In the genomic region with DNA sequence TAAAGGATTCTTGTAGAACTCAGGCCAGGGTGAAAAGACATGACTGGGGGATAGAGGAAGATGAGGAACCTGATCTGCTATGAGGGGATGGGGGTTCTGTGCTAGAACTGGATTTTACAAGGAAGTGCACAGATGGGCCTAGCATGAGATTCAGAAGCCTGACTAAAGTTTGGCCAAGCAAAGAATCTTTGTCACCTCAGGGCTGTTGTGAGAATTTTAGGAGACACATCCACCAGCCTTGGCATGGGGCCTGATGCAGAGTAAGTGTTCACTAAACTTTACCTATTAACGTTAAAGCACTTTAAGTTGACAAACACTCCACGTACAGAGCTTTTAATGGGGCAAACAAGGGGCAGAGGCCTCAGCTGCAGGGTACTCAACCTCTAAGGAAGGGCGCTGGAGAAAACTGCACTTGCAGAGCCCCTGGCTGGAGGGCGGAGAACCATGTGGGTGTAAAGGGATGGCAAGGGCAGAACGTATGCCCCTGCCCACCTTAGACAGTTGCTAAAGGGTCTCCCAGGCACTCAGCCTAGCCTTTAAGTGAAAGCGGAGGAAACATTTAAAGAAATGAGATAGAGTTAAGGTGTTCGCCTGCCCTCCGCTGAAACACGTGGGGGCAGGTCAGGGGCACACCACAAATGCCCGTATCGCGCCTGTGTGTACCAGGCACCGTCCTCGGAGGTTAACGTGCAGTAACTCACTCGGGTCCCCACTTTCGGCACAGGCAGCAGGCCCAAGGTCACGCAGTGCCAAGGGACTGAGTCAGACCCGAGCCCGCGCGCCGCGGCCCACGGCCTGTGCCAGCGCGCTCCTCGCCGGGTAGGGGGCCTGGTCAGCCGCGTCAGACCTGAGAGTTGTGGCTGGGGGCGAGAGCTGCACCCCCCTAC, we compare ENCODE assay signal across 8 cellular contexts. TPM values are rescaled to one million over a fixed set of nuclear protein-coding genes. Genes with fewer than 3 reads are reported as not detected.
DNase-seq lines count a peak whose midpoint lies in the region; ATAC-seq and TF ChIP-seq lines count a peak whose summit lies in the region.

No MANE protein-coding gene starts in this region.

- peaks cover 32% of the 10 kb centered on the region for H3K36me3 Mint-ChIP-seq in activated naive CD4-positive, alpha-beta T cell treated with anti-CD3 and anti-CD28 coated beads, Interleukin-2, amount 10 ng/mL, durations not matched to agents 7 days and 5 days

- H3K27ac Mint-ChIP-seq in activated naive CD4-positive, alpha-beta T cell treated with anti-CD3 and anti-CD28 coated beads, Interleukin-2, amount 10 ng/mL, durations not matched to agents 7 days and 5 days: peak overlapping the region; percentile 73

- peaks cover 34% of the 10 kb centered on the region for H3K79me2 ChIP-seq in DOHH2 (ENCODE audit: control insufficient read depth, low read length)

- no peak overlapping the region for H3K27ac ChIP-seq in DOHH2 (ENCODE audit: low read depth, low read length)
- H3K27ac ChIP-seq in left ventricle myocardium inferior (replicated peaks): peak overlapping the region; percentile 93
- peak overlapping the region; percentile 82 to 93 (median 88) for H3K27ac ChIP-seq in sigmoid colon

- H3F3A ChIP-seq in DOHH2 (ENCODE audit: control insufficient read depth, insufficient read depth): peaks cover 3% of the 10 kb centered on the region; the same call in 1 of the 2 replicates

- H3K4me3 ChIP-seq in DOHH2 (ENCODE audit: low read length): peak overlapping the region; percentile 74
- peak overlapping the region; percentile 86 for H3K4me3 ChIP-seq in left ventricle myocardium inferior
- H3K4me3 ChIP-seq in sigmoid colon: peak overlapping the region; percentile 25 to 81 (median 70)

- H3K9me3 Mint-ChIP-seq in activated naive CD4-positive, alpha-beta T cell treated with anti-CD3 and anti-CD28 coated beads, Interleukin-2, amount 10 ng/mL, durations not matched to agents 7 days and 5 days: no peaks in the 10 kb centered on the region

- DNase-seq in activated naive CD4-positive, alpha-beta T cell treated with anti-CD3 and anti-CD28 coated beads, Interleukin-2, amount 10 ng/mL, durations not matched to agents 7 days and 5 days: no peak
- DNase-seq in left ventricle myocardium inferior: no peak
- DNase-seq in sigmoid colon: peak; percentile 79
- DNase-seq in activated effector memory CD4-positive, alpha-beta T cell treated with anti-CD3 and anti-CD28 coated beads, Interleukin-2, amount 50 U/mL, for 16 hours: no peak
- DNase-seq in NCI-H2171 treated with DMSO at 0.1 percent for 48 hours (lab: John Stamatoyannopoulos, UW): no peak
- DNase-seq in NCI-H524 (lab: John Stamatoyannopoulos, UW): no peak

- ATAC-seq in HG02943 (IDR thresholded peaks at IDR 0.05; ENCODE audit: low read depth, unreplicated experiment): peak; percentile 10

- H3K4me3 Mint-ChIP-seq in activated naive CD4-positive, alpha-beta T cell treated with anti-CD3 and anti-CD28 coated beads, Interleukin-2, amount 10 ng/mL, durations not matched to agents 7 days and 5 days: peak overlapping the region; percentile 78

- H3K4me2 ChIP-seq in DOHH2 (ENCODE audit: low read length): peak overlapping the region; percentile 83

- no peaks in the 10 kb centered on the region for H3K9me2 ChIP-seq in DOHH2 (replicated peaks; ENCODE audit: control insufficient read depth, low read length)

- H3K27me3 Mint-ChIP-seq in activated naive CD4-positive, alpha-beta T cell treated with anti-CD3 and anti-CD28 coated beads, Interleukin-2, amount 10 ng/mL, durations not matched to agents 7 days and 5 days: peaks cover 13% of the 10 kb centered on the region

- intact Hi-C loops in left ventricle myocardium inferior (cut with micrococcal nuclease): no loop called here
- intact Hi-C loops in sigmoid colon (cut with DNase I): loop anchor here (2.0 to 10.0 kb wide), 5 partner anchors 58 to 428 kb away; a partner anchor contains a TSS

- no peaks in the 10 kb centered on the region for H3K27me3 ChIP-seq in DOHH2 (ENCODE audit: control insufficient read depth, low read length)
- H3K27me3 ChIP-seq in left ventricle myocardium inferior (ENCODE audit: low read depth): no peaks in the 10 kb centered on the region
- no peaks in the 10 kb centered on the region for H3K27me3 ChIP-seq in sigmoid colon

- no peak for TF ChIP-seq EP300 in sigmoid colon (IDR thresholded peaks at IDR 0.05)

- no peaks in the 10 kb centered on the region for H3K9me3 ChIP-seq in DOHH2 (ENCODE audit: control insufficient read depth, insufficient read depth, low read length)
- no peaks in the 10 kb centered on the region for H3K9me3 ChIP-seq in left ventricle myocardium inferior (replicated peaks)
- H3K9me3 ChIP-seq in sigmoid colon: no peaks in the 10 kb centered on the region

- TF ChIP-seq CTCF in DOHH2 (IDR thresholded peaks at IDR 0.05; ENCODE audit: low read depth, low read length, poor library complexity, severe bottlenecking): no peak
- TF ChIP-seq CTCF in left ventricle myocardium inferior (IDR thresholded peaks at IDR 0.05; ENCODE audit: borderline replicate concordance): no peak
- TF ChIP-seq CTCF in sigmoid colon (IDR thresholded peaks at IDR 0.05): no peak

- H3K36me3 ChIP-seq in DOHH2 (ENCODE audit: control insufficient read depth, low read length) (peaks cover 30% of the 10 kb centered on the region), left ventricle myocardium inferior (no peaks in the 10 kb centered on the region), sigmoid colon (no peaks in the 10 kb centered on the region)

- H3K4me1 Mint-ChIP-seq in activated naive CD4-positive, alpha-beta T cell treated with anti-CD3 and anti-CD28 coated beads, Interleukin-2, amount 10 ng/mL, durations not matched to agents 7 days and 5 days: peaks cover 39% of the 10 kb centered on the region

- peaks cover 21% of the 10 kb centered on the region for H4K20me1 ChIP-seq in DOHH2 (ENCODE audit: control insufficient read depth, insufficient read depth, low read depth, low read length)

- 46 to 53% methylated on average over 32 of the region's 32 CpGs for WGBS in sigmoid colon, 2 donors

- H3K4me1 ChIP-seq in DOHH2 (ENCODE audit: control insufficient read depth, low read length) (peaks cover 29% of the 10 kb centered on the region), left ventricle myocardium inferior (peaks cover 39% of the 10 kb centered on the region), sigmoid colon (peaks cover 0 to 37% (median 35%) of the 10 kb centered on the region in 4 donors)

- CTCF ChIA-PET in activated naive CD4-positive, alpha-beta T cell treated with anti-CD3 and anti-CD28 coated beads, Interleukin-2, amount 10 ng/mL, durations not matched to agents 7 days and 5 days (lab: Charles Lee): interaction anchor here (0.9 to 4.7 kb wide), 4 partner anchors 19 to 148 kb away, joined by 3 to 36 read pairs (median 4); no protein-coding TSS in a partner anchor

- no peak for TF ChIP-seq POLR2A in sigmoid colon (IDR thresholded peaks at IDR 0.05)

RNA-seq across cellular contexts. Expression of a gene that starts 1.0 kb away (rescaled TPM):
- 61.9 TPM for total RNA-seq in left ventricle myocardium inferior
- total RNA-seq in sigmoid colon: 10 to 100 TPM; 41.0 to 95.8 (median 70.7) TPM
- polyA plus RNA-seq in sigmoid colon: 100 to 1,000 TPM in 1 of 3 donors, 10 to 100 TPM in 2; 60.0 to 118 (median 88.3) TPM

RNA-seq across cellular contexts. Expression of a gene that starts 1.0 kb away (rescaled TPM):
- total RNA-seq in left ventricle myocardium inferior (4.7 TPM), sigmoid colon (10 to 100 TPM; 20.6 to 41.8 (median 22.7) TPM)
- 1 to 10 TPM in 2 of 3 donors, under 1 TPM in 1; 0.60 to 3.6 (median 1.2) TPM for polyA plus RNA-seq in sigmoid colon
